Comparison of ENCODE assay signal across 12 cellular contexts in the genomic region with DNA sequence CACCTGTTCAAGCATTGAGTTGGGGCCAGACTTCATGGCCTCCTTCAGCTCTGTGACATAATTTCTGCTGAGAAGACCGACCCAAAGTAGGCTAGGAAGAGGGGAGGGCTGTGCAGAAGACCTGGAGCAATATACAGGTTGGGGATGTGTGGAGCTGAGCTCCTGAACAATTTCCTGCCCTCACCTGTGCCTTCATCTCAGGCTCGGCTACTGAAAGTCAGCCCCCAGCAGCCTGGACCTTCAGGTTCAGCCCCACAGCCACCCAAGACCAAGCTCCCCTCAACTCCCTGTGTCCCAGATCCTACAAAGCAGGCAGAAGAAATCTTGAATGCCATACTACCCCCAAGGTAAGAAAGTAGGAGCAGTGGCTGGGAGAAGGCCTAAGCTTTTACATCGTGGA. TPM values are rescaled to one million over a fixed set of nuclear protein-coding genes. Genes with fewer than 3 reads are reported as not detected.
DNase-seq lines count a peak whose midpoint lies in the region; ATAC-seq and TF ChIP-seq lines count a peak whose summit lies in the region.
"Had no signal": no experiment of that assay in that cellular context is flagged by ENCODE, and none has a peak within 500 bp of the region (broad histone marks: within the 10 kb centered on the region; RNA-seq: fewer than 3 reads in every experiment).

No MANE protein-coding gene starts in this region.

- intact Hi-C loops in psoas muscle (cut with DNase I) = no loop called here

- DNase-seq in GM23248 (no peak), astrocyte of the cerebellum (ENCODE audit: low read depth) (no peak), psoas muscle (no peak), HuH-7 (ENCODE audit: low spot score) (no peak), WERI-Rb-1 (no peak), HuH-7.5 (ENCODE audit: low spot score) (no peak)
- DNase-seq: activated T-cell treated with anti-CD3 and anti-CD28 coated beads, Interleukin-2, amount 50 U/mL, for 24 hours; NCI-H1694 treated with DMSO at 0.1 percent for 48 hours had no signal

- no peak for TF ChIP-seq CTCF in astrocyte of the cerebellum (IDR thresholded peaks at IDR 0.05; ENCODE audit: low read depth, low read length, missing control alignments)
- no peak for TF ChIP-seq CTCF in psoas muscle (IDR thresholded peaks at IDR 0.05)
- TF ChIP-seq CTCF in WERI-Rb-1 (IDR thresholded peaks at IDR 0.05; ENCODE audit: low read depth, low read length) = no peak

- no peaks in the 10 kb centered on the region for H3K9me2 ChIP-seq in GM23248 (ENCODE audit: insufficient read depth)

- H3K9ac ChIP-seq in GM23248 (no peak overlapping the region), iPS-18a (ENCODE audit: low read length) (peak overlapping the region; percentile 77)

- no peak overlapping the region for H3K4me3 ChIP-seq in GM23248
- peak overlapping the region; percentile 50 for H3K4me3 ChIP-seq in astrocyte of the cerebellum (ENCODE audit: low read depth, low read length)
- peak overlapping the region; percentile 72 for H3K4me3 ChIP-seq in iPS-18a (ENCODE audit: low read length)
- peak overlapping the region; percentile 49 for H3K4me3 ChIP-seq in psoas muscle
- no peak overlapping the region for H3K4me3 ChIP-seq in WERI-Rb-1 (ENCODE audit: low read depth, low read length)

- 0 out of 2 replicates have a peak, but pooled peaks cover 3% of the 10 kb centered on the region for H4K20me1 ChIP-seq in GM23248 (ENCODE audit: insufficient read depth)

- ATAC-seq in psoas muscle = no peak
- ATAC-seq in GM21423 (IDR thresholded peaks at IDR 0.05; ENCODE audit: unreplicated experiment) = no peak

- H2AFZ ChIP-seq in GM23248 = 0 out of 2 replicates have a peak overlapping the region, but pooled peaks have one; percentile 90

- H3K27me3 ChIP-seq in GM23248 (replicated peaks; ENCODE audit: insufficient read depth) (no peaks in the 10 kb centered on the region), iPS-18a (ENCODE audit: control insufficient read depth, insufficient read depth, low read length) (no peaks in the 10 kb centered on the region), psoas muscle (ENCODE audit: insufficient read depth in 3 of 3, low read length in 2 of 3) (no peaks in the 10 kb centered on the region), WERI-Rb-1 (ENCODE audit: insufficient read depth, low read depth, severe bottlenecking) (no peaks in the 10 kb centered on the region)

- 88 to 95% methylated on average over 3 of the region's 3 CpGs for WGBS in GM23248 (ENCODE audit: low coverage in 1 of 2, low lambda C conversion rate in 2 of 2, missing lambda C conversion rate in 2 of 2), 2 experiments
- 85 to 97% (median 92%) methylated on average over 3 of the region's 3 CpGs for WGBS in psoas muscle, 3 donors

- H3K9me3 ChIP-seq in GM23248 (ENCODE audit: low read depth) (no peaks in the 10 kb centered on the region), iPS-18a (ENCODE audit: control insufficient read depth, low read depth, low read length) (no peaks in the 10 kb centered on the region), psoas muscle (no peaks in the 10 kb centered on the region), WERI-Rb-1 (ENCODE audit: severe bottlenecking) (peaks cover 7% of the 10 kb centered on the region)
- H3K9me3 ChIP-seq: neutrophil had no signal

- H3K36me3 ChIP-seq in GM23248 (ENCODE audit: low read depth) (no peaks in the 10 kb centered on the region), iPS-18a (ENCODE audit: control insufficient read depth, low read depth, low read length) (peaks cover under 1% of the 10 kb centered on the region), psoas muscle (ENCODE audit: insufficient read depth in 1 of 2, low read depth in 1 of 2) (peaks cover 3 to 11% of the 10 kb centered on the region in 2 donors), WERI-Rb-1 (peaks cover 18% of the 10 kb centered on the region)

- in situ Hi-C loops in GM23248 (cut with MboI) = no loop called here
- in situ Hi-C loops in astrocyte of the cerebellum (cut with HindIII; ENCODE audit: low sequenced_read_pairs) = loop anchor here (10.0 kb wide), 1 partner anchor 63 kb away; no protein-coding TSS in a partner anchor

- H3K4me1 ChIP-seq in GM23248 (ENCODE audit: insufficient read depth) (peaks cover 10% of the 10 kb centered on the region), iPS-18a (ENCODE audit: control insufficient read depth, low read depth, low read length) (peaks cover 9% of the 10 kb centered on the region), psoas muscle (peaks cover 15% of the 10 kb centered on the region)

- no peak overlapping the region for H3K27ac ChIP-seq in GM23248
- peak overlapping the region; percentile 55 for H3K27ac ChIP-seq in iPS-18a (ENCODE audit: low read length)
- no peak overlapping the region for H3K27ac ChIP-seq in psoas muscle
- no peak overlapping the region for H3K27ac ChIP-seq in WERI-Rb-1
- H3K27ac ChIP-seq: neutrophil had no signal

- no peak overlapping the region for H3K4me2 ChIP-seq in GM23248 (ENCODE audit: unreplicated experiment)

- peaks cover 17% of the 10 kb centered on the region for H3K79me2 ChIP-seq in GM23248 (ENCODE audit: insufficient read depth)

- H3F3A ChIP-seq in GM23248 (ENCODE audit: insufficient read depth) = peaks cover 13% of the 10 kb centered on the region; the same call in 1 of the 2 replicates

RNA-seq across cellular contexts. Expression of a gene that starts 0.7 kb away (rescaled TPM):
- total RNA-seq in GM23248 (2014; rRNA removed; shearing (Covaris generic)) = 0.32 and 0.63 TPM in 2 replicates
- polyA plus RNA-seq in GM23248 (2016; fragmentation: Nextera tagmentation; extraction: Ambion mirVana) (1.2 and 2.1 TPM in 2 replicates), psoas muscle (1 to 10 TPM in 2 of 3 donors, under 1 TPM in 1; 0.82 to 2.1 (median 1.1) TPM)
- total RNA-seq in psoas muscle = 1 to 10 TPM; 1.2 to 2.0 (median 1.3) TPM
- total RNA-seq: CD8-positive, alpha-beta memory T cell had no signal

RNA-seq across cellular contexts. Expression of a gene that starts 3.3 kb away (rescaled TPM):
- 12.3 and 12.4 TPM in 2 replicates for total RNA-seq in GM23248 (2014; rRNA removed; shearing (Covaris generic))
- polyA plus RNA-seq in GM23248 (2016; fragmentation: Nextera tagmentation; extraction: Ambion mirVana) (7.4 and 9.8 TPM in 2 replicates), psoas muscle (1 to 10 TPM; 4.1 to 8.0 (median 7.4) TPM)
- total RNA-seq in psoas muscle = 10 to 100 TPM in 1 of 4 donors, 1 to 10 TPM in 3; 8.1 to 11.9 (median 9.3) TPM

RNA-seq across cellular contexts. Expression of a gene that starts 38.3 kb away (rescaled TPM):
- total RNA-seq in GM23248 (2014; rRNA removed; shearing (Covaris generic)) = 39.3 and 53.6 TPM in 2 replicates
- polyA plus RNA-seq in GM23248 (2016; fragmentation: Nextera tagmentation; extraction: Ambion mirVana) (65.4 and 67.1 TPM in 2 replicates), psoas muscle (100 to 1,000 TPM in 1 of 3 donors, 10 to 100 TPM in 2; 48.2 to 104 (median 58.9) TPM)
- 10 to 100 TPM; 29.6 to 52.3 (median 49.5) TPM for total RNA-seq in psoas muscle

RNA-seq across cellular contexts. Expression of a gene that starts 42.8 kb away (rescaled TPM):
- total RNA-seq in GM23248 (2014; rRNA removed; shearing (Covaris generic)) = 116 and 117 TPM in 2 replicates
- 96.2 and 99.5 TPM in 2 replicates for polyA plus RNA-seq in GM23248 (2016; fragmentation: Nextera tagmentation; extraction: Ambion mirVana)
- 10 to 100 TPM; 27.2 to 35.5 (median 33.0) TPM for total RNA-seq in psoas muscle
- 100 to 1,000 TPM in 1 of 3 donors, 10 to 100 TPM in 2; 33.8 to 109 (median 43.1) TPM for polyA plus RNA-seq in psoas muscle

Comparison
In these comparisons a context has a peak if more than half of its experiments do, and no peak if none do; other contexts are left out.
1. H3K4me3 ChIP-seq: peak in astrocyte of the cerebellum (single experiment), iPS-18a (single experiment) and psoas muscle (single experiment); none in GM23248 (single experiment) and WERI-Rb-1 (single experiment).